14 cellular contexts compared by ENCODE assay signal in genomic region chr12:19139795-19140194, GRCh38. TPM values are rescaled to one million over a fixed set of nuclear protein-coding genes. Genes with fewer than 3 reads are reported as not detected.
A peak's percentile ranks its signal among the peaks of the same experiment; 100 is the strongest.
DNase-seq lines count a peak whose midpoint lies in the region; ATAC-seq and TF ChIP-seq lines count a peak whose summit lies in the region.
"Had no signal": no experiment of that assay in that cellular context is flagged by ENCODE, and none has a peak within 500 bp of the region (broad histone marks: within the 10 kb centered on the region; RNA-seq: fewer than 3 reads in every experiment).

No MANE protein-coding gene starts in this region.

- H3K14ac ChIP-seq in mesenchymal stem cell (ENCODE audit: low read length in 2 of 2) = no peak overlapping the region

- no peak overlapping the region for H2BK5ac ChIP-seq in mesenchymal stem cell (ENCODE audit: low read depth, low read length, poor library complexity, severe bottlenecking)

- H2BK12ac ChIP-seq in mesenchymal stem cell (ENCODE audit: low read length in 2 of 2) = no peak overlapping the region

- no CpG with 5 or more reads among the region's 1 CpG for WGBS in mesenchymal stem cell
- WGBS in ovary, 3 donors = 80 to 88% (median 83%) methylated on average over 1 of the region's 1 CpG

- H3K27ac ChIP-seq in brain microvascular endothelial cell (peak overlapping the region; percentile 20), mesenchymal stem cell (ENCODE audit: low read length, poor library complexity, severe bottlenecking) (peak overlapping the region; percentile 66), ovary (no peak overlapping the region)
- H3K27ac ChIP-seq: SK-N-MC had no signal

- no peaks in the 10 kb centered on the region for H3K36me3 ChIP-seq in brain microvascular endothelial cell (replicated peaks)
- H3K36me3 ChIP-seq in mesenchymal stem cell (ENCODE audit: control insufficient read depth in 1 of 2, insufficient read depth in 2 of 2, low read depth in 1 of 2, low read length in 2 of 2) = peaks cover 4 to 36% of the 10 kb centered on the region in 2 experiments
- no peaks in the 10 kb centered on the region for H3K36me3 ChIP-seq in ovary

- ATAC-seq in HG02981 (IDR thresholded peaks at IDR 0.05; ENCODE audit: unreplicated experiment) = no peak

- H3K4me1 ChIP-seq in mesenchymal stem cell (ENCODE audit: control insufficient read depth, insufficient read depth, low read depth, low read length) (peaks cover 4% of the 10 kb centered on the region), ovary (ENCODE audit: insufficient read depth) (peaks cover 5% of the 10 kb centered on the region)

- no peak overlapping the region for H4K8ac ChIP-seq in mesenchymal stem cell (ENCODE audit: low read length)

- H3K4ac ChIP-seq in mesenchymal stem cell (ENCODE audit: low read depth in 1 of 2, low read length in 2 of 2) = no peak overlapping the region

- TF ChIP-seq CTCF in brain microvascular endothelial cell (IDR thresholded peaks at IDR 0.05; ENCODE audit: low read depth, low read length, missing control alignments) = no peak
- TF ChIP-seq CTCF in ovary (IDR thresholded peaks at IDR 0.05) = no peak

- H3K4me3 ChIP-seq in brain microvascular endothelial cell (ENCODE audit: low read depth, low read length) (no peak overlapping the region), mesenchymal stem cell (ENCODE audit: insufficient read depth in 1 of 2, low read depth in 1 of 2, low read length in 2 of 2) (no peak overlapping the region), ovary (no peak overlapping the region)
- H3K4me3 ChIP-seq: SK-N-MC had no signal

- H4K91ac ChIP-seq in mesenchymal stem cell (ENCODE audit: low read length) = no peak overlapping the region

- TF ChIP-seq EP300 in ovary (IDR thresholded peaks at IDR 0.05) = no peak

- intact Hi-C loops in ovary (cut with DNase I) = no loop called here

- in situ Hi-C loops in ACHN (cut with HindIII; ENCODE audit: low pct_ligation_motif_present, low pct_unique_long_range_greater_than_20kb, low sequenced_read_pairs) = no loop called here
- in situ Hi-C loops in brain microvascular endothelial cell (cut with HindIII; ENCODE audit: low pct_ligation_motif_present, low sequenced_read_pairs) = no loop called here

- H3K4me2 ChIP-seq in mesenchymal stem cell (ENCODE audit: low read length, poor library complexity, severe bottlenecking) = peak overlapping the region; percentile 31

- H2AFZ ChIP-seq in mesenchymal stem cell (ENCODE audit: low read depth, low read length) = no peak overlapping the region

- no peaks in the 10 kb centered on the region for H3K9me3 ChIP-seq in mesenchymal stem cell (ENCODE audit: control insufficient read depth, low read length)
- H3K9me3 ChIP-seq in ovary = no peaks in the 10 kb centered on the region

- H2BK15ac ChIP-seq in mesenchymal stem cell (ENCODE audit: low read depth, poor library complexity, severe bottlenecking) = no peak overlapping the region

- peak; percentile 62 for DNase-seq in ACHN
- DNase-seq in EL = peak; percentile 15
- DNase-seq in brain microvascular endothelial cell = no peak
- DNase-seq in mesenchymal stem cell = peak; percentile 51
- no peak for DNase-seq in NCI-H2171 (lab: John Stamatoyannopoulos, UW)
- DNase-seq in ovary = no peak
- no peak for DNase-seq in T-helper 2 cell
- DNase-seq: CD4-positive, alpha-beta T cell; H7; NCI-H1417; NCI-H2029 treated with DMSO at 0.1 percent for 48 hours; NCI-H748 treated with DMSO at 0.1 percent for 48 hours had no signal

- H2BK120ac ChIP-seq in mesenchymal stem cell (ENCODE audit: low read depth, low read length) = no peak overlapping the region

- no peak overlapping the region for H3K9ac ChIP-seq in mesenchymal stem cell (ENCODE audit: low read length)

- H3K23ac ChIP-seq in mesenchymal stem cell (ENCODE audit: low read length in 2 of 2) = no peak overlapping the region

- no peak for TF ChIP-seq POLR2A in ovary (IDR thresholded peaks at IDR 0.05)

- H3K18ac ChIP-seq in mesenchymal stem cell (ENCODE audit: low read depth in 1 of 2, low read length in 2 of 2) = no peak overlapping the region

- H2AK5ac ChIP-seq in mesenchymal stem cell (ENCODE audit: low read length, severe bottlenecking) = no peak overlapping the region

- H3K27me3 ChIP-seq in brain microvascular endothelial cell (replicated peaks) (no peaks in the 10 kb centered on the region), mesenchymal stem cell (ENCODE audit: control insufficient read depth in 1 of 2, insufficient read depth in 1 of 2, low read length in 2 of 2) (no peaks in the 10 kb centered on the region), ovary (no peaks in the 10 kb centered on the region)

- peaks cover 10% of the 10 kb centered on the region for H3K79me1 ChIP-seq in mesenchymal stem cell (replicated peaks; ENCODE audit: low read length, poor library complexity, severe bottlenecking)

RNA-seq across cellular contexts. Expression of gene PLEKHA5, which starts 10.3 kb away (rescaled TPM):
- 31.9 TPM for polyA plus RNA-seq in mesenchymal stem cell (2013, experiment 1 of 2)
- polyA plus RNA-seq in mesenchymal stem cell (2013, experiment 2 of 2) = 31.0 TPM
- 10 to 100 TPM; 37.0 to 65.6 (median 47.2) TPM for total RNA-seq in ovary
- polyA plus RNA-seq in ovary = 10 to 100 TPM; 32.2 to 32.9 TPM

Comparison
In these comparisons a context has a peak if more than half of its experiments do, and no peak if none do; other contexts are left out.
1. DNase-seq: peak in ACHN (single experiment), EL (single experiment) and mesenchymal stem cell (single experiment); none in brain microvascular endothelial cell (single experiment), NCI-H2171 (single experiment), ovary (0 of 5) and T-helper 2 cell (0 of 5).
2. H3K27ac ChIP-seq: peak in brain microvascular endothelial cell (single experiment) and mesenchymal stem cell (single experiment); none in ovary (0 of 2).